In genomic region chr18:57242285-57242684, GRCh38 we compare ENCODE assay signal across 26 cellular contexts.
"Had no signal": no experiment of that assay in that cellular context is flagged by ENCODE, and none has a peak within 500 bp of the region (broad histone marks: within the 10 kb centered on the region; RNA-seq: fewer than 3 reads in every experiment).

No MANE protein-coding gene starts in this region.

- DNase-seq: activated CD4-positive, alpha-beta T cell treated with anti-CD3 and anti-CD28 coated beads for 4 hours; activated CD4-positive, alpha-beta T cell treated with anti-CD3 and anti-CD28 coated beads, Interleukin-2, amount 50 U/mL, for 48 hours; activated CD4-positive, CD25-positive, alpha-beta regulatory T cell; activated CD8-positive, alpha-beta memory T cell treated with anti-CD3 and anti-CD28 coated beads, Interleukin-2, amount 50 U/mL, for 48 hours; activated effector memory CD4-positive, alpha-beta T cell treated with anti-CD3 and anti-CD28 coated beads, Interleukin-2, amount 50 U/mL, for 16 hours; activated naive CD4-positive, alpha-beta T cell treated with anti-CD3 and anti-CD28 coated beads, Interleukin-2, amount 10 ng/mL, durations not matched to agents 7 days and 5 days; activated T-cell treated with anti-CD3 and anti-CD28 coated beads, Interleukin-2, amount 50 U/mL, for 4 hours; amygdala; colonic mucosa; dorsolateral prefrontal cortex; effector memory CD8-positive, alpha-beta T cell; foreskin melanocyte; hypothalamus; lower lobe of right lung; naive thymus-derived CD8-positive, alpha-beta T cell; posterior cingulate gyrus; sigmoid colon; stimulated activated CD4-positive, alpha-beta T cell treated with anti-CD3 and anti-CD28 coated beads, Interleukin-2, amount 100 ng/mL, for 48 hours; stimulated activated naive CD4-positive, alpha-beta T cell treated with Interleukin-2 at 50 U/mL for 16 hours had no signal

- FAIRE-seq: bronchial epithelial cell, endothelial cell of umbilical vein, islet of Langerhans had no signal

- ATAC-seq: activated T-cell treated with anti-CD3 and anti-CD28 coated beads, Interleukin-2, amount 50 U/mL, for 4 hours; effector memory CD8-positive, alpha-beta T cell; esophagus mucosa; lower lobe of right lung; naive thymus-derived CD8-positive, alpha-beta T cell had no signal

- H3K27ac ChIP-seq: colonic mucosa, dorsolateral prefrontal cortex, lower lobe of right lung, neural progenitor cell, sigmoid colon, thoracic aorta, vagina had no signal

- H3K4me3 ChIP-seq: colonic mucosa, dorsolateral prefrontal cortex, lower lobe of right lung, neural progenitor cell, sigmoid colon, thoracic aorta, vagina had no signal

- H3K36me3 ChIP-seq: colonic mucosa, lower lobe of right lung, neural progenitor cell, sigmoid colon, thoracic aorta, vagina had no signal

- H2AFZ ChIP-seq: neural progenitor cell had no signal

- H3K27me3 ChIP-seq: colonic mucosa, dorsolateral prefrontal cortex, neural progenitor cell, sigmoid colon, vagina had no signal

- H3K4me1 ChIP-seq: colonic mucosa, lower lobe of right lung, neural progenitor cell, sigmoid colon, vagina had no signal

- H3K9me3 ChIP-seq: colonic mucosa, lower lobe of right lung, sigmoid colon, thoracic aorta, vagina had no signal

- H3K4me2 ChIP-seq: neural progenitor cell had no signal
